Comparison of ENCODE assay signal across 1 cellular context in genomic region chr16:19718624-19718965, GRCh38.
TF ChIP-seq lines count a peak whose summit lies in the region.

No MANE protein-coding gene starts in this region.

TF ChIP-seq in HepG2, 621 proteins besides CTCF, POLR2A, EP300 and RAD21 (continues in another document):
- TF ChIP-seq ZNF34 (CRISPR knock-in tag; IDR thresholded peaks at IDR 0.05; ENCODE audit: borderline replicate concordance): no peak
- no peak for TF ChIP-seq GMEB1 (CRISPR knock-in tag; IDR thresholded peaks at IDR 0.05; ENCODE audit: borderline replicate concordance)
- no peak for TF ChIP-seq MTF1 (CRISPR knock-in tag; IDR thresholded peaks at IDR 0.05)
- TF ChIP-seq TAF1 (CRISPR knock-in tag; IDR thresholded peaks at IDR 0.05): no peak
- TF ChIP-seq BCLAF1 (IDR thresholded peaks at IDR 0.05): no peak
- no peak for TF ChIP-seq FUBP1 (CRISPR knock-in tag; IDR thresholded peaks at IDR 0.05; ENCODE audit: borderline replicate concordance)
- 0 out of 2 replicates have a peak, but pooled peaks have one; percentile 6 for TF ChIP-seq ZNF784 (CRISPR knock-in tag; IDR thresholded peaks at IDR 0.05; ENCODE audit: borderline replicate concordance)
- no peak for TF ChIP-seq CREM (IDR thresholded peaks at IDR 0.05)
- TF ChIP-seq CREM (CRISPR knock-in tag; IDR thresholded peaks at IDR 0.05): no peak
- TF ChIP-seq PREB (CRISPR knock-in tag; IDR thresholded peaks at IDR 0.05): no peak
- no peak for TF ChIP-seq ZNF367 (CRISPR knock-in tag; IDR thresholded peaks at IDR 0.05; ENCODE audit: borderline replicate concordance)
- 0 out of 2 replicates have a peak, but pooled peaks have one; percentile 8 for TF ChIP-seq KLF9 (CRISPR knock-in tag; IDR thresholded peaks at IDR 0.05; ENCODE audit: low read depth)
- no peak for TF ChIP-seq MNT (IDR thresholded peaks at IDR 0.05)
- TF ChIP-seq ZFP41 (CRISPR knock-in tag; IDR thresholded peaks at IDR 0.05; ENCODE audit: borderline replicate concordance): no peak
- 0 out of 2 replicates have a peak, but pooled peaks have one; percentile 28 for TF ChIP-seq THAP8 (CRISPR knock-in tag; IDR thresholded peaks at IDR 0.05; ENCODE audit: borderline replicate concordance)
- TF ChIP-seq ZNF790 (CRISPR knock-in tag; IDR thresholded peaks at IDR 0.05; ENCODE audit: borderline replicate concordance): 0 out of 2 replicates have a peak, but pooled peaks have one; percentile 59
- TF ChIP-seq ZNF234 (CRISPR knock-in tag; conservative IDR thresholded peaks at IDR 0.05): 0 out of 2 replicates have a peak, but pooled peaks have one; percentile 18
- peak; percentile 19 for TF ChIP-seq ZNF18 (CRISPR knock-in tag; IDR thresholded peaks at IDR 0.05; ENCODE audit: insufficient replicate concordance)
- no peak for TF ChIP-seq MYNN (CRISPR knock-in tag; IDR thresholded peaks at IDR 0.05; ENCODE audit: low read depth)
- TF ChIP-seq NFKBIZ (CRISPR knock-in tag; IDR thresholded peaks at IDR 0.05): no peak
- no peak for TF ChIP-seq AKNA (CRISPR knock-in tag; IDR thresholded peaks at IDR 0.05; ENCODE audit: borderline replicate concordance)
- TF ChIP-seq CEBPZ (IDR thresholded peaks at IDR 0.05; ENCODE audit: low read length): no peak
- no peak for TF ChIP-seq PHB2 (IDR thresholded peaks at IDR 0.05; ENCODE audit: partially characterized antibody)
- no peak for TF ChIP-seq ZNF747 (CRISPR knock-in tag; IDR thresholded peaks at IDR 0.05; ENCODE audit: borderline replicate concordance)
- no peak for TF ChIP-seq ZNF354B (CRISPR knock-in tag; IDR thresholded peaks at IDR 0.05)
- 0 out of 2 replicates have a peak, but pooled peaks have one; percentile 63 for TF ChIP-seq BATF2 (CRISPR knock-in tag; IDR thresholded peaks at IDR 0.05)
- TF ChIP-seq ZNF639 (CRISPR knock-in tag; conservative IDR thresholded peaks at IDR 0.05): no peak
